18 cellular contexts compared by ENCODE assay signal in genomic region chr7:85068796-85069195, GRCh38.
DNase-seq lines count a peak whose midpoint lies in the region; ATAC-seq and TF ChIP-seq lines count a peak whose summit lies in the region.
"Had no signal": no experiment of that assay in that cellular context is flagged by ENCODE, and none has a peak within 500 bp of the region (broad histone marks: within the 10 kb centered on the region; RNA-seq: fewer than 3 reads in every experiment).

No MANE protein-coding gene starts in this region.

- no peak overlapping the region for H3K27ac ChIP-seq in prostate gland
- H3K27ac ChIP-seq: neutrophil, stomach had no signal

- H3K27me3 ChIP-seq in prostate gland (replicated peaks; ENCODE audit: insufficient read depth), result no peaks in the 10 kb centered on the region
- H3K27me3 ChIP-seq: neutrophil, stomach had no signal

- H3K4me3 ChIP-seq in epithelial cell of esophagus (ENCODE audit: low read length), result no peak overlapping the region
- H3K4me3 ChIP-seq in prostate gland, result no peak overlapping the region
- H3K4me3 ChIP-seq: GM12878, stomach had no signal

- no peaks in the 10 kb centered on the region for H3K36me3 ChIP-seq in prostate gland
- H3K36me3 ChIP-seq: neutrophil, stomach had no signal

- no peaks in the 10 kb centered on the region for H3K9me3 ChIP-seq in prostate gland
- H3K9me3 ChIP-seq: neutrophil, stomach had no signal

- 90% methylated on average over 1 of the region's 1 CpG for WGBS in prostate gland

- ATAC-seq in omental fat pad (ENCODE audit: low FRiP score), result peak; percentile 77
- no peak for ATAC-seq in GM18519 (IDR thresholded peaks at IDR 0.05; ENCODE audit: low FRiP score, unreplicated experiment)
- ATAC-seq in GM21381 (IDR thresholded peaks at IDR 0.05; ENCODE audit: unreplicated experiment), result no peak
- ATAC-seq in GM21576 (IDR thresholded peaks at IDR 0.05; ENCODE audit: unreplicated experiment), result no peak
- ATAC-seq: activated T-cell treated with anti-CD3 and anti-CD28 coated beads, Interleukin-2, amount 50 U/mL, for 72 hours; GM12878 had no signal

- DNase-seq in EL (peak; percentile 58), NCI-H69 (lab: John Stamatoyannopoulos, UW) (peak; percentile 28), epithelial cell of esophagus (ENCODE audit: low read depth) (peak; percentile 82), omental fat pad (ENCODE audit: low spot score) (no peak), prostate gland (ENCODE audit: low spot score) (no peak)
- DNase-seq: activated CD4-positive, CD25-positive, alpha-beta regulatory T cell treated with anti-CD3 and anti-CD28 coated beads, Interleukin-2, amount 50 U/mL, for 72 hours; activated T-cell treated with anti-CD3 and anti-CD28 coated beads, Interleukin-2, amount 50 U/mL, for 72 hours; caudate nucleus; COR-L47; foreskin melanocyte; NCI-H446 treated with DMSO at 0.1 percent for 48 hours; stimulated activated CD4-positive, alpha-beta T cell treated with anti-CD3 and anti-CD28 coated beads, Interleukin-2, amount 100 ng/mL, for 48 hours; stomach had no signal

- TF ChIP-seq POLR2A in prostate gland (IDR thresholded peaks at IDR 0.05), result no peak

- H3K4me1 ChIP-seq in prostate gland (replicated peaks), result no peaks in the 10 kb centered on the region

- no peak for TF ChIP-seq CTCF in epithelial cell of esophagus (IDR thresholded peaks at IDR 0.05; ENCODE audit: insufficient read depth, low read depth, low read length, missing control alignments)
- no peak for TF ChIP-seq CTCF in omental fat pad (IDR thresholded peaks at IDR 0.05)
- no peak for TF ChIP-seq CTCF in prostate gland (IDR thresholded peaks at IDR 0.05)

- intact Hi-C loops in prostate gland (cut with DNase I), result no loop called here

Comparison
In these comparisons a context has a peak if more than half of its experiments do, and no peak if none do; other contexts are left out.
1. DNase-seq: peak in EL (single experiment), NCI-H69 (single experiment) and epithelial cell of esophagus (single experiment); none in omental fat pad (single experiment) and prostate gland (single experiment).